8 cellular contexts compared by ENCODE assay signal in genomic region chr18:46555724-46556123, GRCh38.
A peak's percentile ranks its signal among the peaks of the same experiment; 100 is the strongest.
DNase-seq lines count a peak whose midpoint lies in the region; ATAC-seq and TF ChIP-seq lines count a peak whose summit lies in the region.

No MANE protein-coding gene starts in this region.

- H3K27me3 Mint-ChIP-seq in activated CD8-positive, alpha-beta memory T cell treated with anti-CD3 and anti-CD28 coated beads, Interleukin-2, amount 10 ng/mL, durations not matched to agents 7 days and 5 days, result no peaks in the 10 kb centered on the region
- H3K27me3 Mint-ChIP-seq in nephron progenitor cell (ENCODE audit: low read depth, poor library complexity), result peaks cover 12% of the 10 kb centered on the region

- CTCF ChIA-PET in activated CD8-positive, alpha-beta memory T cell treated with anti-CD3 and anti-CD28 coated beads, Interleukin-2, amount 10 ng/mL, durations not matched to agents 7 days and 5 days (lab: Charles Lee), result interaction anchor here (2.1 kb wide), 1 partner anchor 102 kb away, joined by 13 read pairs; no protein-coding TSS in a partner anchor

- ATAC-seq in activated CD8-positive, alpha-beta memory T cell treated with anti-CD3 and anti-CD28 coated beads, Interleukin-2, amount 10 ng/mL, durations not matched to agents 7 days and 5 days, result peak; percentile 39
- ATAC-seq in GM21381 (IDR thresholded peaks at IDR 0.05; ENCODE audit: unreplicated experiment), result no peak

- no peak overlapping the region for H3K27ac Mint-ChIP-seq in activated CD8-positive, alpha-beta memory T cell treated with anti-CD3 and anti-CD28 coated beads, Interleukin-2, amount 10 ng/mL, durations not matched to agents 7 days and 5 days
- peak overlapping the region; percentile 86 for H3K27ac Mint-ChIP-seq in nephron progenitor cell

- H3K4me1 Mint-ChIP-seq in activated CD8-positive, alpha-beta memory T cell treated with anti-CD3 and anti-CD28 coated beads, Interleukin-2, amount 10 ng/mL, durations not matched to agents 7 days and 5 days, result no peaks in the 10 kb centered on the region
- no peaks in the 10 kb centered on the region for H3K4me1 Mint-ChIP-seq in nephron progenitor cell

- TF ChIP-seq CTCF in nephron progenitor cell (IDR thresholded peaks at IDR 0.05), result peak; percentile 45

- H3K27ac ChIP-seq in cingulate gyrus (ENCODE audit: low read depth, low read length), result peak overlapping the region; percentile 83

- no peaks in the 10 kb centered on the region for H3K9me3 Mint-ChIP-seq in activated CD8-positive, alpha-beta memory T cell treated with anti-CD3 and anti-CD28 coated beads, Interleukin-2, amount 10 ng/mL, durations not matched to agents 7 days and 5 days (ENCODE audit: low read depth)
- no peaks in the 10 kb centered on the region for H3K9me3 Mint-ChIP-seq in nephron progenitor cell

- H3K4me3 Mint-ChIP-seq in activated CD8-positive, alpha-beta memory T cell treated with anti-CD3 and anti-CD28 coated beads, Interleukin-2, amount 10 ng/mL, durations not matched to agents 7 days and 5 days, result no peak overlapping the region
- H3K4me3 Mint-ChIP-seq in nephron progenitor cell, result no peak overlapping the region

- no peak for DNase-seq in activated CD8-positive, alpha-beta memory T cell treated with anti-CD3 and anti-CD28 coated beads, Interleukin-2, amount 10 ng/mL, durations not matched to agents 7 days and 5 days
- no peak for DNase-seq in activated CD8-positive, alpha-beta memory T cell treated with anti-CD3 and anti-CD28 coated beads for 24 hours
- peak; percentile 19 to 29 for DNase-seq in Kasumi-1 (lab: John Stamatoyannopoulos, UW)
- DNase-seq in nephron progenitor cell, result peak; percentile 35
- no peak for DNase-seq in NCI-H510A treated with DMSO at 0.1 percent for 48 hours (lab: John Stamatoyannopoulos, UW)
- no peak for DNase-seq in NCI-H2227 (lab: John Stamatoyannopoulos, UW; ENCODE audit: unreplicated experiment)

- H3K36me3 Mint-ChIP-seq in activated CD8-positive, alpha-beta memory T cell treated with anti-CD3 and anti-CD28 coated beads, Interleukin-2, amount 10 ng/mL, durations not matched to agents 7 days and 5 days, result no peaks in the 10 kb centered on the region
- H3K36me3 Mint-ChIP-seq in nephron progenitor cell (ENCODE audit: low read depth), result no peaks in the 10 kb centered on the region

Comparison
In these comparisons a context has a peak if more than half of its experiments do, and no peak if none do; other contexts are left out.
1. DNase-seq: peak in Kasumi-1 (2 of 2) and nephron progenitor cell (single experiment); none in activated CD8-positive, alpha-beta memory T cell treated with anti-CD3 and anti-CD28 coated beads, Interleukin-2, amount 10 ng/mL, durations not matched to agents 7 days and 5 days (single experiment), activated CD8-positive, alpha-beta memory T cell treated with anti-CD3 and anti-CD28 coated beads for 24 hours (single experiment), NCI-H510A treated with DMSO at 0.1 percent for 48 hours (single experiment) and NCI-H2227 (single experiment).